11 cellular contexts compared by ENCODE assay signal in genomic region chr1:84698718-84699117, GRCh38. TPM values are rescaled to one million over a fixed set of nuclear protein-coding genes. Genes with fewer than 3 reads are reported as not detected.
DNase-seq lines count a peak whose midpoint lies in the region; ATAC-seq and TF ChIP-seq lines count a peak whose summit lies in the region.
"Had no signal": no experiment of that assay in that cellular context is flagged by ENCODE, and none has a peak within 500 bp of the region (broad histone marks: within the 10 kb centered on the region; RNA-seq: fewer than 3 reads in every experiment).

No MANE protein-coding gene starts in this region.

- DNase-seq in A673 (ENCODE audit: low spot score) (peak; percentile 91), Karpas-422 (no peak), chondrocyte (ENCODE audit: low spot score) (no peak), mesenchymal stem cell (peak; percentile 88), NCI-H1417 (lab: John Stamatoyannopoulos, UW) (no peak)
- DNase-seq in stimulated activated CD4-positive, alpha-beta T cell treated with anti-CD3 and anti-CD28 coated beads, Interleukin-1b, Interleukin-23, amount 100 ng/mL, for 48 hours: no peak
- DNase-seq: cerebellar nuclear complex, nephron progenitor cell had no signal

- H3K4me3 ChIP-seq in A673 (ENCODE audit: low read depth, low read length, poor library complexity, severe bottlenecking) (peak overlapping the region; percentile 14), Karpas-422 (ENCODE audit: low read length) (no peak overlapping the region), mesenchymal stem cell (ENCODE audit: insufficient read depth in 1 of 2, low read depth in 1 of 2, low read length in 2 of 2) (peak overlapping the region in 1 of 2 experiments; percentile 42)
- H3K4me3 ChIP-seq: BLaER1 had no signal

- H2BK120ac ChIP-seq in mesenchymal stem cell (ENCODE audit: low read depth, low read length): no peak overlapping the region

- H3K9me3 Mint-ChIP-seq in chondrocyte (ENCODE audit: low read depth): peaks cover 4% of the 10 kb centered on the region

- H2BK5ac ChIP-seq in mesenchymal stem cell (ENCODE audit: low read depth, low read length, poor library complexity, severe bottlenecking): no peak overlapping the region

- H4K20me1 ChIP-seq in Karpas-422 (ENCODE audit: insufficient read depth, low read depth, low read length): no peaks in the 10 kb centered on the region
- H4K20me1 ChIP-seq: BLaER1 had no signal

- no peak overlapping the region for H4K91ac ChIP-seq in mesenchymal stem cell (ENCODE audit: low read length)

- TF ChIP-seq CTCF in A673 (conservative IDR thresholded peaks at IDR 0.05; ENCODE audit: low read depth, low read length) (no peak), chondrocyte (IDR thresholded peaks at IDR 0.05) (no peak)

- no peak overlapping the region for H3K18ac ChIP-seq in mesenchymal stem cell (ENCODE audit: low read depth in 1 of 2, low read length in 2 of 2)

- intact Hi-C loops in A673 (cut with micrococcal nuclease; ENCODE audit: unreplicated experiment): no loop called here

- 42% methylated on average over 1 of the region's 1 CpG for WGBS in mesenchymal stem cell

- no peaks in the 10 kb centered on the region for H3K9me3 ChIP-seq in A673 (ENCODE audit: low read depth, low read length, poor library complexity, severe bottlenecking)
- no peaks in the 10 kb centered on the region for H3K9me3 ChIP-seq in Karpas-422 (ENCODE audit: low read length)
- no peaks in the 10 kb centered on the region for H3K9me3 ChIP-seq in mesenchymal stem cell (ENCODE audit: control insufficient read depth, low read length)

- POLR2A ChIA-PET in A673 (lab: Charles Lee; ENCODE audit: low non-redundant PET): no interaction called here

- H3K79me1 ChIP-seq in mesenchymal stem cell (replicated peaks; ENCODE audit: low read length, poor library complexity, severe bottlenecking): no peaks in the 10 kb centered on the region

- CTCF ChIA-PET in A673 (lab: Charles Lee): no interaction called here

- H3K9me2 ChIP-seq in Karpas-422 (replicated peaks; ENCODE audit: insufficient read depth, low read length): no peaks in the 10 kb centered on the region

- H2AFZ ChIP-seq in Karpas-422 (ENCODE audit: low read length) (0 out of 2 replicates have a peak overlapping the region, but pooled peaks have one; percentile 52), mesenchymal stem cell (ENCODE audit: low read depth, low read length) (no peak overlapping the region)

- H3K4me1 ChIP-seq in A673 (ENCODE audit: insufficient read depth, low read length, poor library complexity, severe bottlenecking): peaks cover 63% of the 10 kb centered on the region
- H3K4me1 ChIP-seq in Karpas-422 (ENCODE audit: low read length): peaks cover 47% of the 10 kb centered on the region
- peaks cover 2% of the 10 kb centered on the region for H3K4me1 ChIP-seq in mesenchymal stem cell (ENCODE audit: control insufficient read depth, insufficient read depth, low read depth, low read length)
- H3K4me1 ChIP-seq: BLaER1 had no signal

- H2BK12ac ChIP-seq in mesenchymal stem cell (ENCODE audit: low read length in 2 of 2): no peak overlapping the region

- ATAC-seq in GM18873 (IDR thresholded peaks at IDR 0.05; ENCODE audit: low FRiP score, unreplicated experiment) (no peak), GM21576 (IDR thresholded peaks at IDR 0.05; ENCODE audit: unreplicated experiment) (no peak)

- H3K4ac ChIP-seq in mesenchymal stem cell (ENCODE audit: low read depth in 1 of 2, low read length in 2 of 2): no peak overlapping the region

- BruUV-seq in A673 (replicated peaks; lab: Mats Ljungman, UMichigan): no TSS peak

- H2BK15ac ChIP-seq in mesenchymal stem cell (ENCODE audit: low read depth, poor library complexity, severe bottlenecking): no peak overlapping the region

- H4K8ac ChIP-seq in mesenchymal stem cell (ENCODE audit: low read length): no peak overlapping the region

- no peak overlapping the region for H3K23ac ChIP-seq in mesenchymal stem cell (ENCODE audit: low read length in 2 of 2)

- H3K27me3 Mint-ChIP-seq in chondrocyte (ENCODE audit: low read depth): peaks cover 6% of the 10 kb centered on the region

- peaks cover 21% of the 10 kb centered on the region for H3K4me1 Mint-ChIP-seq in chondrocyte (ENCODE audit: low read depth)

- H3K9ac ChIP-seq in Karpas-422 (ENCODE audit: low read length) (no peak overlapping the region), mesenchymal stem cell (ENCODE audit: low read length) (peak overlapping the region; percentile 85)
- H3K9ac ChIP-seq: BLaER1 had no signal

- no peak overlapping the region for H3K14ac ChIP-seq in mesenchymal stem cell (ENCODE audit: low read length in 2 of 2)

- H3K79me2 ChIP-seq in Karpas-422 (ENCODE audit: low read length): no peaks in the 10 kb centered on the region

- H3K4me3 Mint-ChIP-seq in chondrocyte (ENCODE audit: unreplicated experiment): no peak overlapping the region
- H3K4me3 Mint-ChIP-seq: nephron progenitor cell had no signal

- no peaks in the 10 kb centered on the region for H3K36me3 Mint-ChIP-seq in chondrocyte (ENCODE audit: low read depth)

- H3K27me3 ChIP-seq in A673 (replicated peaks; ENCODE audit: insufficient read depth, low read depth, low read length, poor library complexity): no peaks in the 10 kb centered on the region
- no peaks in the 10 kb centered on the region for H3K27me3 ChIP-seq in Karpas-422 (ENCODE audit: low read length)
- H3K27me3 ChIP-seq in mesenchymal stem cell (ENCODE audit: control insufficient read depth in 1 of 2, insufficient read depth in 1 of 2, low read length in 2 of 2): no peaks in the 10 kb centered on the region
- H3K27me3 ChIP-seq: BLaER1 had no signal

- peak overlapping the region; percentile 87 for H3K27ac Mint-ChIP-seq in chondrocyte (ENCODE audit: unreplicated experiment)
- H3K27ac Mint-ChIP-seq: nephron progenitor cell had no signal

- H3K27ac ChIP-seq in A673 (ENCODE audit: low read depth, low read length, poor library complexity, severe bottlenecking): peak overlapping the region; percentile 96
- no peak overlapping the region for H3K27ac ChIP-seq in Karpas-422 (ENCODE audit: low read length)
- peak overlapping the region; percentile 66 for H3K27ac ChIP-seq in mesenchymal stem cell (ENCODE audit: low read length, poor library complexity, severe bottlenecking)
- H3K27ac ChIP-seq: BLaER1 had no signal

- H2AK5ac ChIP-seq in mesenchymal stem cell (ENCODE audit: low read length, severe bottlenecking): no peak overlapping the region

- H3K4me2 ChIP-seq in Karpas-422 (ENCODE audit: low read depth, low read length, poor library complexity, severe bottlenecking) (no peak overlapping the region), mesenchymal stem cell (ENCODE audit: low read length, poor library complexity, severe bottlenecking) (no peak overlapping the region)
- H3K4me2 ChIP-seq: BLaER1 had no signal

- H3K36me3 ChIP-seq in A673 (ENCODE audit: insufficient read depth, low read length, poor library complexity, severe bottlenecking): no peaks in the 10 kb centered on the region
- no peaks in the 10 kb centered on the region for H3K36me3 ChIP-seq in Karpas-422 (ENCODE audit: insufficient read depth, low read length)
- no peaks in the 10 kb centered on the region for H3K36me3 ChIP-seq in mesenchymal stem cell (ENCODE audit: control insufficient read depth in 1 of 2, insufficient read depth in 2 of 2, low read depth in 1 of 2, low read length in 2 of 2)
- H3K36me3 ChIP-seq: BLaER1 had no signal

RNA-seq across cellular contexts. Expression of gene SSX2IP, which starts 8.5 kb away (rescaled TPM):
- 37.2 and 42.4 TPM in 2 replicates for total RNA-seq in A673 (2021)
- total RNA-seq in Karpas-422 (2014; rRNA removed; shearing (Covaris generic); ENCODE audit: low replicate concordance): 21.4 and 29.0 TPM in 2 replicates
- total RNA-seq in chondrocyte: 6.1 to 9.5 TPM (median 6.2 TPM) in 3 replicates
- polyA plus RNA-seq in mesenchymal stem cell (2013, experiment 1 of 2): 5.5 TPM
- 5.8 TPM for polyA plus RNA-seq in mesenchymal stem cell (2013, experiment 2 of 2)

Comparison
In these comparisons a context has a peak if more than half of its experiments do, and no peak if none do; other contexts are left out.
1. DNase-seq: peak in A673 (single experiment) and mesenchymal stem cell (single experiment); none in Karpas-422 (single experiment), chondrocyte (single experiment), stimulated activated CD4-positive, alpha-beta T cell treated with anti-CD3 and anti-CD28 coated beads, Interleukin-1b, Interleukin-23, amount 100 ng/mL, for 48 hours (single experiment) and NCI-H1417 (0 of 3).